12 cellular contexts compared by ENCODE assay signal in genomic region chr14:92385561-92385960, GRCh38.
A peak's percentile ranks its signal among the peaks of the same experiment; 100 is the strongest.
DNase-seq lines count a peak whose midpoint lies in the region; ATAC-seq and TF ChIP-seq lines count a peak whose summit lies in the region.
"Had no signal": no experiment of that assay in that cellular context is flagged by ENCODE, and none has a peak within 500 bp of the region (broad histone marks: within the 10 kb centered on the region; RNA-seq: fewer than 3 reads in every experiment).

No MANE protein-coding gene starts in this region.

- no peak overlapping the region for H3K4me3 ChIP-seq in HEK293 (ENCODE audit: low read depth, low read length)
- H3K4me3 ChIP-seq in WERI-Rb-1 (ENCODE audit: low read depth, low read length): peak overlapping the region; percentile 17

- ATAC-seq in HG03520 (IDR thresholded peaks at IDR 0.05; ENCODE audit: unreplicated experiment): no peak
- no peak for ATAC-seq in HG03025 (IDR thresholded peaks at IDR 0.05; ENCODE audit: low FRiP score, unreplicated experiment)
- ATAC-seq: HCT116 had no signal

- CTCF ChIA-PET in HEK293 (lab: Yijun Ruan, JAX): interaction anchor here (0.7 kb wide), 1 partner anchor 82 kb away, joined by 3 read pairs; no protein-coding TSS in a partner anchor

- no peak for TF ChIP-seq CTCF in HEK293 (tag by site-specific recombination; IDR thresholded peaks at IDR 0.05)
- TF ChIP-seq CTCF in WERI-Rb-1 (IDR thresholded peaks at IDR 0.05; ENCODE audit: low read depth, low read length): no peak

- no peaks in the 10 kb centered on the region for H3K27me3 ChIP-seq in WERI-Rb-1 (ENCODE audit: insufficient read depth, low read depth, severe bottlenecking)

- POLR2A ChIA-PET in HEK293 (lab: Yijun Ruan, JAX): no interaction called here

- H3K9me3 ChIP-seq in HEK293 (ENCODE audit: control insufficient read depth, insufficient read depth, low read depth, low read length) (no peaks in the 10 kb centered on the region), WERI-Rb-1 (ENCODE audit: severe bottlenecking) (no peaks in the 10 kb centered on the region)
- H3K9me3 ChIP-seq: Caco-2 had no signal

- H3K27ac ChIP-seq in HEK293 (ENCODE audit: extremely low read depth, low read depth, low read length) (no peak overlapping the region), WERI-Rb-1 (peak overlapping the region; percentile 57)
- H3K27ac ChIP-seq: 22Rv1 had no signal

- no peaks in the 10 kb centered on the region for H3K4me1 ChIP-seq in HEK293 (ENCODE audit: control insufficient read depth, insufficient read depth, low read length)
- H3K4me1 ChIP-seq: Caco-2 had no signal

- no peaks in the 10 kb centered on the region for H3K36me3 ChIP-seq in HEK293 (ENCODE audit: control insufficient read depth in 2 of 2, insufficient read depth in 1 of 2, low read length in 2 of 2)
- H3K36me3 ChIP-seq in WERI-Rb-1: no peaks in the 10 kb centered on the region

- DNase-seq in DMS 273 (lab: John Stamatoyannopoulos, UW; ENCODE audit: unreplicated experiment): peak; percentile 20
- no peak for DNase-seq in DMS 273 treated with DMSO at 0.1 percent for 48 hours (lab: John Stamatoyannopoulos, UW)
- DNase-seq in NCI-H345 treated with DMSO at 0.1 percent for 48 hours (lab: John Stamatoyannopoulos, UW; ENCODE audit: unreplicated experiment): peak; percentile 37
- DNase-seq in WERI-Rb-1: peak; percentile 88
- DNase-seq in SW480 (ENCODE audit: low spot score): no peak
- DNase-seq: Caco-2; CD8-positive, alpha-beta memory T cell had no signal

TF ChIP-seq in HEK293, 187 proteins besides CTCF, POLR2A, EP300 and RAD21:
- peak; percentile 47; the same call in 1 of the 2 replicates for TF ChIP-seq ZNF341 (tag by site-specific recombination; IDR thresholded peaks at IDR 0.05; ENCODE audit: low read depth)
- TF ChIP-seq REPIN1 (tag by site-specific recombination; IDR thresholded peaks at IDR 0.05; ENCODE audit: low read depth): no peak
- TF ChIP-seq, protein P1, sequence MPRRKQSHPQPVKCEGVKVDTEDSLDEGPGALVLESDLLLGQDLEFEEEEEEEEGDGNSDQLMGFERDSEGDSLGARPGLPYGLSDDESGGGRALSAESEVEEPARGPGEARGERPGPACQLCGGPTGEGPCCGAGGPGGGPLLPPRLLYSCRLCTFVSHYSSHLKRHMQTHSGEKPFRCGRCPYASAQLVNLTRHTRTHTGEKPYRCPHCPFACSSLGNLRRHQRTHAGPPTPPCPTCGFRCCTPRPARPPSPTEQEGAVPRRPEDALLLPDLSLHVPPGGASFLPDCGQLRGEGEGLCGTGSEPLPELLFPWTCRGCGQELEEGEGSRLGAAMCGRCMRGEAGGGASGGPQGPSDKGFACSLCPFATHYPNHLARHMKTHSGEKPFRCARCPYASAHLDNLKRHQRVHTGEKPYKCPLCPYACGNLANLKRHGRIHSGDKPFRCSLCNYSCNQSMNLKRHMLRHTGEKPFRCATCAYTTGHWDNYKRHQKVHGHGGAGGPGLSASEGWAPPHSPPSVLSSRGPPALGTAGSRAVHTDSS (tag by site-specific recombination; IDR thresholded peaks at IDR 0.05): no peak

Comparison
In these comparisons a context has a peak if more than half of its experiments do, and no peak if none do; other contexts are left out.
1. DNase-seq: peak in DMS 273 (single experiment), NCI-H345 treated with DMSO at 0.1 percent for 48 hours (single experiment) and WERI-Rb-1 (single experiment); none in DMS 273 treated with DMSO at 0.1 percent for 48 hours (single experiment) and SW480 (single experiment).